ENCODE assay signal across 26 cellular contexts in the genomic region with DNA sequence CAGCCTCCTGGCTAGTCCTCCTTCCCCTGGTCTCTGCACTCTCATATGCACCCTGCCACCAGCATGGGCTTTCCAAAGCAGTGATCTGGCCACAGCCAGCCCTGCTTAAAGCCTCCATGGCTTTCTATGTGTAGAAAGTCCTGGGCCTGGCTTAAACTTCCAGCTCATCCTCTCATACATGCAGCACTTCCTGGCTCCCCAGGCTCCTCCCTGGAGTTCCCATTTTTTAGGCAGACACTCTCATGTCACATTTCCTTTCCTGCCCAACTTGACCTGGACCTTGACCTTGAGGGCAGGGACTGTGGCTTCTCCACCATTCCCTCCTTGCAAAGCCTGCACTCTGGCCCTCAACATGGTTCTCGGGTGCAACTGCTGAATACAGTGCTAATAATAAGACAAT.
A peak's percentile ranks its signal among the peaks of the same experiment; 100 is the strongest.
DNase-seq lines count a peak whose midpoint lies in the region; ATAC-seq lines count a peak whose summit lies in the region.
"Had no signal": no experiment of that assay in that cellular context is flagged by ENCODE, and none has a peak within 500 bp of the region (broad histone marks: within the 10 kb centered on the region; RNA-seq: fewer than 3 reads in every experiment).

No MANE protein-coding gene starts in this region.

- H3K9me3 ChIP-seq in stomach smooth muscle (ENCODE audit: control insufficient read depth in 2 of 2, low read length in 2 of 2), result peaks cover 0 to 4% of the 10 kb centered on the region in 2 donors
- H3K9me3 ChIP-seq: BE2C, SJCRH30 had no signal

- ATAC-seq in left ventricle myocardium superior (no peak), left cardiac atrium (no peak), memory B cell (ENCODE audit: low read depth) (no peak)
- ATAC-seq: GM23338, PC-3 had no signal

- DNase-seq in left ventricle myocardium superior (peak; percentile 7), left cardiac atrium (no peak), memory B cell (ENCODE audit: low spot score in 2 of 2) (no peak), Kasumi-1 (lab: John Stamatoyannopoulos, UW) (no peak), NCI-H1694 treated with DMSO at 0.1 percent for 48 hours (lab: John Stamatoyannopoulos, UW) (no peak)
- DNase-seq in effector CD4-positive, alpha-beta T cell, result no peak
- DNase-seq: 8988T, ACHN, BE2C, Calu3, DMS79 treated with DMSO at 0.1 percent for 48 hours, GF-D8, HCEC 1CT, MV-4-11, NCI-H1105, NCI-H1436 treated with DMSO at 0.1 percent for 48 hours, NCI-H1930, NCI-H2107, NCI-H446, NCI-H524 treated with DMSO at 0.1 percent for 48 hours, NCI-H774, PC-3, SJCRH30 had no signal

- peak overlapping the region; percentile 10 for H3K4me3 Mint-ChIP-seq in dendritic cell treated with granulocyte-macrophage colony-stimulating factor and Interleukin-4, amounts not matched to agents 40 ng/mL and 50 ng/mL, for 4 days
- no peak overlapping the region for H3K4me3 Mint-ChIP-seq in memory B cell
- H3K4me3 Mint-ChIP-seq: GM23338 had no signal

- peak overlapping the region; percentile 32 for H3K27ac Mint-ChIP-seq in dendritic cell treated with granulocyte-macrophage colony-stimulating factor and Interleukin-4, amounts not matched to agents 40 ng/mL and 50 ng/mL, for 4 days
- peak overlapping the region; percentile 15 for H3K27ac Mint-ChIP-seq in memory B cell
- H3K27ac Mint-ChIP-seq: GM23338 had no signal

- H3K36me3 Mint-ChIP-seq in dendritic cell treated with granulocyte-macrophage colony-stimulating factor and Interleukin-4, amounts not matched to agents 40 ng/mL and 50 ng/mL, for 4 days (ENCODE audit: low read depth), result peaks cover 52% of the 10 kb centered on the region
- peaks cover 34% of the 10 kb centered on the region for H3K36me3 Mint-ChIP-seq in memory B cell

- intact Hi-C loops in left ventricle myocardium superior (cut with micrococcal nuclease), result no loop called here
- intact Hi-C loops in left cardiac atrium (cut with DNase I), result no loop called here
- intact Hi-C loops in dendritic cell treated with granulocyte-macrophage colony-stimulating factor and Interleukin-4, amounts not matched to agents 40 ng/mL and 50 ng/mL, for 4 days (cut with micrococcal nuclease), result no loop called here

- no peaks in the 10 kb centered on the region for H3K27me3 ChIP-seq in stomach smooth muscle (ENCODE audit: control insufficient read depth in 1 of 2, insufficient read depth in 2 of 2, low read length in 2 of 2)
- H3K27me3 ChIP-seq: BE2C, SJCRH30 had no signal

- H3K36me3 ChIP-seq in stomach smooth muscle (ENCODE audit: control insufficient read depth in 2 of 2, insufficient read depth in 2 of 2, low read length in 2 of 2), result peaks cover 20 to 35% of the 10 kb centered on the region in 2 donors
- H3K36me3 ChIP-seq: BE2C, SJCRH30 had no signal

- peaks cover 34% of the 10 kb centered on the region for H3K4me1 Mint-ChIP-seq in dendritic cell treated with granulocyte-macrophage colony-stimulating factor and Interleukin-4, amounts not matched to agents 40 ng/mL and 50 ng/mL, for 4 days (ENCODE audit: low read depth)
- H3K4me1 Mint-ChIP-seq in memory B cell, result no peaks in the 10 kb centered on the region

- H3K4me3 ChIP-seq in stomach smooth muscle (ENCODE audit: low read length in 2 of 2), result no peak overlapping the region
- H3K4me3 ChIP-seq: GM23338, SJCRH30 had no signal

- H3K9me3 Mint-ChIP-seq in dendritic cell treated with granulocyte-macrophage colony-stimulating factor and Interleukin-4, amounts not matched to agents 40 ng/mL and 50 ng/mL, for 4 days, result peaks cover 14% of the 10 kb centered on the region
- H3K9me3 Mint-ChIP-seq in memory B cell, result peaks cover 7% of the 10 kb centered on the region

- peak overlapping the region; percentile 46 for H3K27ac ChIP-seq in stomach smooth muscle (ENCODE audit: low read length)
- H3K27ac ChIP-seq: SJCRH30 had no signal

- H3K9ac ChIP-seq in stomach smooth muscle (ENCODE audit: low read length in 2 of 2), result no peak overlapping the region

- H3K27me3 Mint-ChIP-seq in dendritic cell treated with granulocyte-macrophage colony-stimulating factor and Interleukin-4, amounts not matched to agents 40 ng/mL and 50 ng/mL, for 4 days, result peaks cover 25% of the 10 kb centered on the region
- no peaks in the 10 kb centered on the region for H3K27me3 Mint-ChIP-seq in memory B cell

- H3K4me1 ChIP-seq in stomach smooth muscle (ENCODE audit: control insufficient read depth, insufficient read depth, low read length), result peaks cover 66% of the 10 kb centered on the region
- H3K4me1 ChIP-seq: BE2C, SJCRH30 had no signal
